In the genomic region with DNA sequence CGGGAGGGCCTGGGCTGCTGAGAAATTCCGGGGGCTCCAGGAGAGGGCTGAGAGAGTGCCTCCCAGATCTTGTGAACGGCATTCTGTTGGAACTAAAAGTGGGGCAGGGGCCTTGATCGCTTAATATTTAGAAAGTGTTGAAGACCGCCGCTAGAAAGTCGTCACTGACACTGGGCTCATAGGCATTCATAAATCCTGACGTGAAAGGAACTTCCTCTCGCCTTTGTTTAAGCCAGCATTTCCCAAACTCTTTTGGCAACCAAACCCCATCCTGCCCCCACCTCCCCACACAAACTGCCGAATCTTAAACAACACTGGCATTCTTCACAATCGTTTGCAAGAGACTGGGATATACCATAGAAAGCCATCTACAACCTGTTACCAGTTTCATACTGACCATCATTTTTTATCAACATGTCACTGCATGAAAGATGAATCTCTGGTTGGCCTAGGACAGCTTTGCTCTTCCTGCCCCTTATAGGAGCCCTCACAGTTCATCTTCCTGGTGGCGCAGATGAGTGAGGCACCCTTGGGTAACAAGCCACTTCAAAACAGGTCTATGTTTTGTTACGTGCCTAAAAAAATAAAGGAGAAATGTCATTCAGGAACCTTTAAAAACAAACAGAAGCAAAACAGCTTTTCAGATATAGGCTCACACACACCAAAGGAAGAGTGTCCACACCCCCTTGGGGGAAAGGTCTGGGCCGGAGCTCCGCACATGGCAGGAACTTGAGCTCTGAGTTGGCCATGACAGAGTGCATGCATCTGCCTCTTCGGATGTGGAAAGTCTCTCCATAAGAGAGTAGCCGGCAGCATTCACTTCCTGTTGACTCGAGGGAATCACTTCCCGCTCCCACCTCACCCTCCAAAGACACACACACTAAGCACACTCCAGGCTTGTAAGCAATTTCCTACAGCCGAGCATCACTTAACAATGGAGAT, we compare ENCODE assay signal across 22 cellular contexts. TPM values are rescaled to one million over a fixed set of nuclear protein-coding genes. Genes with fewer than 3 reads are reported as not detected.
DNase-seq lines count a peak whose midpoint lies in the region; ATAC-seq and TF ChIP-seq lines count a peak whose summit lies in the region.
"Had no signal": no experiment of that assay in that cellular context is flagged by ENCODE, and none has a peak within 500 bp of the region (broad histone marks: within the 10 kb centered on the region; RNA-seq: fewer than 3 reads in every experiment).

No MANE protein-coding gene starts in this region.

- DNase-seq in activated naive CD4-positive, alpha-beta T cell treated with anti-CD3 and anti-CD28 coated beads, Interleukin-2, amount 50 U/mL, for 16 hours, result no peak
- DNase-seq in activated naive CD4-positive, alpha-beta T cell treated with anti-CD3 and anti-CD28 coated beads, Interleukin-2, amount 50 U/mL, for 72 hours (ENCODE audit: low spot score in 2 of 2), result no peak
- no peak for DNase-seq in memory B cell (ENCODE audit: low spot score in 2 of 2)
- no peak for DNase-seq in upper lobe of right lung
- DNase-seq in hepatic stellate cell (ENCODE audit: low spot score), result no peak
- no peak for DNase-seq in C1 segment of cervical spinal cord (lab: John Stamatoyannopoulos, UW)
- DNase-seq: amygdala; GF-D8; heart left ventricle; HFFc6; left colon; NCI-H187 treated with DMSO at 0.1 percent for 48 hours; NCI-H2227 treated with DMSO at 0.1 percent for 48 hours; sigmoid colon; stimulated activated CD8-positive, alpha-beta memory T cell treated with anti-CD3 and anti-CD28 coated beads, Interleukin-4, amount 100 ng/mL, for 48 hours; T1000 had no signal

- H3K4me3 ChIP-seq in upper lobe of right lung, result no peak overlapping the region
- H3K4me3 ChIP-seq: heart left ventricle, neural progenitor cell, sigmoid colon, suprapubic skin had no signal

- H3K4me1 ChIP-seq in upper lobe of right lung, result no peaks in the 10 kb centered on the region
- H3K4me1 ChIP-seq: heart left ventricle, neural progenitor cell, sigmoid colon, suprapubic skin had no signal

- H3K36me3 ChIP-seq in upper lobe of right lung, result peaks cover 77% of the 10 kb centered on the region

- peak in 1 of 2 donors; percentile 32 for ATAC-seq in activated naive CD4-positive, alpha-beta T cell treated with anti-CD3 and anti-CD28 coated beads, Interleukin-2, amount 50 U/mL, for 72 hours
- ATAC-seq in memory B cell (ENCODE audit: low read depth) (no peak), upper lobe of right lung (no peak), esophagus mucosa (no peak)
- ATAC-seq: left colon, SK-N-SH treated with all-trans-retinoic acid at 6 μM for 48 hours had no signal

- H3K27ac Mint-ChIP-seq in activated naive CD4-positive, alpha-beta T cell treated with anti-CD3 and anti-CD28 coated beads, Interleukin-2, amount 50 U/mL, for 24 hours, result peak overlapping the region; percentile 17
- H3K27ac Mint-ChIP-seq in activated naive CD4-positive, alpha-beta T cell treated with anti-CD3 and anti-CD28 coated beads, Interleukin-2, amount 50 U/mL, for 72 hours, result peak overlapping the region; percentile 49 to 66
- peak overlapping the region; percentile 58 for H3K27ac Mint-ChIP-seq in memory B cell
- H3K27ac Mint-ChIP-seq: activated T-helper 1 cell treated with anti-CD3 and anti-CD28 coated beads, Interleukin-12 subunit alpha, Interleukin-12 subunit beta, Interleukin-2, Interleukin-4 antibody, amounts not matched to agents 30 ng/mL and 10 ng/mL and 1 ng/mL, durations not matched to agents 14 hours and 24 hours and 36 hours; HFFc6; neural progenitor cell had no signal

- H3K27me3 ChIP-seq in upper lobe of right lung, result no peaks in the 10 kb centered on the region
- H3K27me3 ChIP-seq: heart left ventricle, neural progenitor cell, sigmoid colon, suprapubic skin had no signal

- H3K27ac ChIP-seq in upper lobe of right lung, result peak overlapping the region; percentile 27
- H3K27ac ChIP-seq: neural progenitor cell, sigmoid colon, suprapubic skin had no signal

- TF ChIP-seq CTCF in upper lobe of right lung (IDR thresholded peaks at IDR 0.05), result no peak

- H3K9me3 Mint-ChIP-seq in activated naive CD4-positive, alpha-beta T cell treated with anti-CD3 and anti-CD28 coated beads, Interleukin-2, amount 50 U/mL, for 24 hours, result peaks cover 8% of the 10 kb centered on the region
- peaks cover 0 to 4% of the 10 kb centered on the region in 2 donors for H3K9me3 Mint-ChIP-seq in activated naive CD4-positive, alpha-beta T cell treated with anti-CD3 and anti-CD28 coated beads, Interleukin-2, amount 50 U/mL, for 72 hours
- H3K9me3 Mint-ChIP-seq in memory B cell, result peaks cover 1% of the 10 kb centered on the region
- H3K9me3 Mint-ChIP-seq: activated T-helper 1 cell treated with anti-CD3 and anti-CD28 coated beads, Interleukin-12 subunit alpha, Interleukin-12 subunit beta, Interleukin-2, Interleukin-4 antibody, amounts not matched to agents 30 ng/mL and 10 ng/mL and 1 ng/mL, durations not matched to agents 14 hours and 24 hours and 36 hours; HFFc6 had no signal

- H3K27me3 Mint-ChIP-seq in activated naive CD4-positive, alpha-beta T cell treated with anti-CD3 and anti-CD28 coated beads, Interleukin-2, amount 50 U/mL, for 24 hours, result no peaks in the 10 kb centered on the region
- H3K27me3 Mint-ChIP-seq in memory B cell, result no peaks in the 10 kb centered on the region

- H3K36me3 Mint-ChIP-seq in activated naive CD4-positive, alpha-beta T cell treated with anti-CD3 and anti-CD28 coated beads, Interleukin-2, amount 50 U/mL, for 24 hours, result peaks cover 25% of the 10 kb centered on the region
- peaks cover 27 to 29% of the 10 kb centered on the region in 2 donors for H3K36me3 Mint-ChIP-seq in activated naive CD4-positive, alpha-beta T cell treated with anti-CD3 and anti-CD28 coated beads, Interleukin-2, amount 50 U/mL, for 72 hours
- peaks cover 22% of the 10 kb centered on the region for H3K36me3 Mint-ChIP-seq in memory B cell

- H3K4me1 Mint-ChIP-seq in activated naive CD4-positive, alpha-beta T cell treated with anti-CD3 and anti-CD28 coated beads, Interleukin-2, amount 50 U/mL, for 24 hours, result peaks cover 23% of the 10 kb centered on the region
- H3K4me1 Mint-ChIP-seq in memory B cell, result peaks cover 15% of the 10 kb centered on the region
- H3K4me1 Mint-ChIP-seq: neural progenitor cell had no signal

- intact Hi-C loops in upper lobe of right lung (cut with DNase I), result no loop called here

- H3K9me3 ChIP-seq in upper lobe of right lung, result no peaks in the 10 kb centered on the region
- H3K9me3 ChIP-seq: heart left ventricle, sigmoid colon, suprapubic skin had no signal

- no peak overlapping the region for H3K4me3 Mint-ChIP-seq in activated naive CD4-positive, alpha-beta T cell treated with anti-CD3 and anti-CD28 coated beads, Interleukin-2, amount 50 U/mL, for 24 hours
- no peak overlapping the region for H3K4me3 Mint-ChIP-seq in memory B cell
- H3K4me3 Mint-ChIP-seq: activated T-helper 1 cell treated with anti-CD3 and anti-CD28 coated beads, Interleukin-12 subunit alpha, Interleukin-12 subunit beta, Interleukin-2, Interleukin-4 antibody, amounts not matched to agents 30 ng/mL and 10 ng/mL and 1 ng/mL, durations not matched to agents 14 hours and 24 hours and 36 hours; HFFc6; neural progenitor cell had no signal

RNA-seq across cellular contexts. Expression of a gene that starts 13.0 kb away (rescaled TPM):
- total RNA-seq in activated naive CD4-positive, alpha-beta T cell treated with anti-CD3 and anti-CD28 coated beads, Interleukin-2, amount 50 U/mL, for 72 hours, result 10 to 100 TPM; 37.8 to 47.1 TPM
- 34.6 TPM for total RNA-seq in upper lobe of right lung
- total RNA-seq in esophagus mucosa, result 23.7 TPM
